In the genomic region with DNA sequence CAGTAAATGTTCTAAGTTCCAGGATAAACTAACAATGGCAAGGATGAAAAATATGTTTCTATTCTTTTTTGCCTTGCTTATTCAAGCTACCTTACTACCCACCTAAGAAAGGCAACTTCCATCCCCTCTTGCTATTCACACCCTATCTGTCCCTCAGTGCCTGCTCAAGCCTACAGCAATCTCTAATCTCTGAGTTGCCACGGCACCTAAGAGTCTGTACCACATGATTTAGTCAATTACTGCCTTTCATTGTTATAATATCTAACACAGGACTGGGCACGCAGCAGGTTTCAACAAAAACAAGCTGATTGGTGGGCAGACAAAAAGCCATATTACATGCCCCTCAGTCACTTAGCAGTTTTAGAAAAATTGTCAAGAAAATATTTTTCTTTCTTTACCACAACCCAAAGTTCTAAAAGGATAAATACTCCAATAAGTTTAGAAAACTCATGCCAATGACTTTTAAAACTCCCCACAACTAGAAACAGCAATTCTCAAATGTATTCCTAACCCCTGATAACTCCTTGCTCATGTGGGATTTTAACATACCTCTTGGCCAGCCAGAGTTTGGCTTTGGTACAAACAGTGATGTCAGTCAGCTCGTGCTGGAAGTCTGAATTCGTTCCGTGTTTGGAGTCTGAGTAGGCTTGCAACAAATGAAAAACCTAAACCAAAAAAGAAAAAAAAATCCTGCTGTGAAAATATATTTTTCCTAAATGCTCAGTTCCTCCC, we compare ENCODE assay signal across 1 cellular context.
TF ChIP-seq lines count a peak whose summit lies in the region.

No MANE protein-coding gene starts in this region.

TF ChIP-seq in K562, 482 proteins besides CTCF, POLR2A, EP300 and RAD21 (continued from another document):
- TF ChIP-seq, protein P1, sequence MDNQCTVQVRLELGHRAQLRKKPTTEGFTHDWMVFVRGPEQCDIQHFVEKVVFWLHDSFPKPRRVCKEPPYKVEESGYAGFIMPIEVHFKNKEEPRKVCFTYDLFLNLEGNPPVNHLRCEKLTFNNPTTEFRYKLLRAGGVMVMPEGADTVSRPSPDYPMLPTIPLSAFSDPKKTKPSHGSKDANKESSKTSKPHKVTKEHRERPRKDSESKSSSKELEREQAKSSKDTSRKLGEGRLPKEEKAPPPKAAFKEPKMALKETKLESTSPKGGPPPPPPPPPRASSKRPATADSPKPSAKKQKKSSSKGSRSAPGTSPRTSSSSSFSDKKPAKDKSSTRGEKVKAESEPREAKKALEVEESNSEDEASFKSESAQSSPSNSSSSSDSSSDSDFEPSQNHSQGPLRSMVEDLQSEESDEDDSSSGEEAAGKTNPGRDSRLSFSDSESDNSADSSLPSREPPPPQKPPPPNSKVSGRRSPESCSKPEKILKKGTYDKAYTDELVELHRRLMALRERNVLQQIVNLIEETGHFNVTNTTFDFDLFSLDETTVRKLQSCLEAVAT (IDR thresholded peaks at IDR 0.05): no peak
TF ChIP-seq in K562: peak in this region for 2.
